ENCODE assay signal across 9 cellular contexts in genomic region chr3:138947303-138948121, GRCh38. TPM values are rescaled to one million over a fixed set of nuclear protein-coding genes. Genes with fewer than 3 reads are reported as not detected.
DNase-seq lines count a peak whose midpoint lies in the region; ATAC-seq, FAIRE-seq and TF ChIP-seq lines count a peak whose summit lies in the region.
"Had no signal": no experiment of that assay in that cellular context is flagged by ENCODE, and none has a peak within 500 bp of the region (broad histone marks: within the 10 kb centered on the region; RNA-seq: fewer than 3 reads in every experiment).

No MANE protein-coding gene starts in this region.

- H3K27ac ChIP-seq in DOHH2 (ENCODE audit: low read depth, low read length) = no peak overlapping the region
- peak overlapping the region; percentile 49 for H3K27ac ChIP-seq in WERI-Rb-1
- H3K27ac ChIP-seq: SJSA1 had no signal

- H3K27me3 ChIP-seq in DOHH2 (ENCODE audit: control insufficient read depth, low read length) (peaks cover 69% of the 10 kb centered on the region), WERI-Rb-1 (ENCODE audit: insufficient read depth, low read depth, severe bottlenecking) (no peaks in the 10 kb centered on the region)

- FAIRE-seq in HTR-8/SVneo (lab: Jason Lieb, UNC) = no peak

- peaks cover 6% of the 10 kb centered on the region; the same call in 1 of the 2 replicates for H3K4me1 ChIP-seq in DOHH2 (ENCODE audit: control insufficient read depth, low read length)

- H3K36me3 ChIP-seq in DOHH2 (ENCODE audit: control insufficient read depth, low read length) = no peaks in the 10 kb centered on the region
- H3K36me3 ChIP-seq in WERI-Rb-1 = no peaks in the 10 kb centered on the region
- H3K36me3 ChIP-seq: SJSA1 had no signal

- peak overlapping the region; percentile 36 for H3K4me2 ChIP-seq in DOHH2 (ENCODE audit: low read length)

- H3K79me2 ChIP-seq in DOHH2 (ENCODE audit: control insufficient read depth, low read length) = no peaks in the 10 kb centered on the region

- no peaks in the 10 kb centered on the region for H3F3A ChIP-seq in DOHH2 (ENCODE audit: control insufficient read depth, insufficient read depth)

- no peaks in the 10 kb centered on the region for H3K9me3 ChIP-seq in DOHH2 (ENCODE audit: control insufficient read depth, insufficient read depth, low read length)
- H3K9me3 ChIP-seq in WERI-Rb-1 (ENCODE audit: severe bottlenecking) = peaks cover 3% of the 10 kb centered on the region

- no peaks in the 10 kb centered on the region for H4K20me1 ChIP-seq in DOHH2 (ENCODE audit: control insufficient read depth, insufficient read depth, low read depth, low read length)

- H3K4me3 ChIP-seq in DOHH2 (ENCODE audit: low read length) (no peak overlapping the region), WERI-Rb-1 (ENCODE audit: low read depth, low read length) (peak overlapping the region; percentile 54), fibroblast of the aortic adventitia (ENCODE audit: low read depth, low read length) (peak overlapping the region; percentile 63)
- H3K4me3 ChIP-seq: SJSA1 had no signal

- no peak for ATAC-seq in GM18870 (IDR thresholded peaks at IDR 0.05; ENCODE audit: unreplicated experiment)

- H3K9me2 ChIP-seq in DOHH2 (replicated peaks; ENCODE audit: control insufficient read depth, low read length) = no peaks in the 10 kb centered on the region

- no peak for TF ChIP-seq CTCF in DOHH2 (IDR thresholded peaks at IDR 0.05; ENCODE audit: low read depth, low read length, poor library complexity, severe bottlenecking)
- TF ChIP-seq CTCF in WERI-Rb-1 (IDR thresholded peaks at IDR 0.05; ENCODE audit: low read depth, low read length) = no peak
- no peak for TF ChIP-seq CTCF in fibroblast of the aortic adventitia (IDR thresholded peaks at IDR 0.05; ENCODE audit: insufficient read depth, low read length)

- DNase-seq in WERI-Rb-1 (peak; percentile 17), fibroblast of the aortic adventitia (ENCODE audit: low read depth) (no peak), retina (peak; percentile 43), HTR-8/SVneo (ENCODE audit: insufficient read length, low spot score) (no peak), NCI-H2171 (lab: John Stamatoyannopoulos, UW) (no peak), SKM-1 (lab: John Stamatoyannopoulos, UW; ENCODE audit: unreplicated experiment) (no peak)

RNA-seq across cellular contexts. Expression of gene FOXL2NB, which starts 0.5 kb away (rescaled TPM):
- not detected in 2 replicates for total RNA-seq in fibroblast of the aortic adventitia (ENCODE audit: low replicate concordance)
- total RNA-seq: SJSA1 had no signal

RNA-seq across cellular contexts. Expression of gene FOXL2, which starts 0.6 kb away (rescaled TPM):
- total RNA-seq in fibroblast of the aortic adventitia (ENCODE audit: low replicate concordance) = under 0.01 TPM in 1 of 2 replicates, not detected in the other
- total RNA-seq: SJSA1 had no signal

RNA-seq across cellular contexts. Expression of gene PRR23A, which starts 58.6 kb away (rescaled TPM):
- total RNA-seq in fibroblast of the aortic adventitia (ENCODE audit: low replicate concordance) = not detected in 2 replicates
- total RNA-seq: SJSA1 had no signal

Comparison
In these comparisons a context has a peak if more than half of its experiments do, and no peak if none do; other contexts are left out.
1. DNase-seq: peak in WERI-Rb-1 (single experiment) and retina (single experiment); none in fibroblast of the aortic adventitia (single experiment), HTR-8/SVneo (single experiment), NCI-H2171 (single experiment) and SKM-1 (single experiment).